Comparison of ENCODE assay signal across 27 cellular contexts in the genomic region with DNA sequence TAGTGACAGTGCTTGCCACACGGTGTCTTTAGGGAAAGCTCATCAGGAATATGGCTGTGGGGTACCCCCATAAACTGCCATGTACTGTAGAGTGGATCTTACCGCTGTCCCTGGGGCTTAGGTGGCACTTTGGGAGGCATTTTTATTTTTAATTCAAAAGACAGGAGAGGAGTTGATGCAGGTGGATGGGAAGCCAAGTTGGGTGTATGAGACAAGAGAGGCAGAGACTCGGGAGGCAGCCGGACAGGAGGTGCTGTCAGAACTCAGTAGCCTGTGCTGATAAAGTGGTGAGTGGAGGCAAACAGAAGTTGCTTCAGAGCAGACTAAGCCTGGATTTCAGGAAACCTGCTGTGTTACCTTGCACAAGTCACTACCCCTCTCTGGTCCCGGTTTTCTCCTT.
"Had no signal": no experiment of that assay in that cellular context is flagged by ENCODE, and none has a peak within 500 bp of the region (broad histone marks: within the 10 kb centered on the region; RNA-seq: fewer than 3 reads in every experiment).

No MANE protein-coding gene starts in this region.

- H3K36me3 Mint-ChIP-seq: mesothelial cell of epicardium; naive B cell; natural killer cell; neural progenitor cell; stimulated activated naive B cell treated with anti-CD40 and anti-IgM and Interleukin-4, amounts not matched to agents 10 μg/mL and 1 μg/mL and 100 μg/mL, for 72 hours had no signal

- DNase-seq: hippocampal formation; kidney glomerular epithelial cell; left cardiac atrium; left lung; lower lobe of right lung; mammary epithelial cell; mesenchymal stem cell; naive B cell; natural killer cell; nephron progenitor cell; occipital lobe; stimulated activated CD4-positive, alpha-beta T cell treated with anti-CD3 and anti-CD28 coated beads, Interleukin-1b, Interleukin-23, amount 100 ng/mL, for 48 hours; stimulated activated CD4-positive, alpha-beta T cell treated with anti-CD3 and anti-CD28 coated beads, Interleukin-4, amount 100 ng/mL, for 1 hour; stimulated activated naive B cell treated with anti-CD40 and anti-IgM and Interleukin-4, amounts not matched to agents 10 μg/mL and 1 μg/mL and 100 μg/mL, for 72 hours; stimulated activated naive CD8-positive, alpha-beta T cell treated with anti-CD3 and anti-CD28 coated beads, Interleukin-15, Interleukin-2, amounts not matched to agents 100 U/mL and 50 U/mL, for 24 hours; stomach; tibial artery; trophoblast cell; upper lobe of right lung had no signal

- H3K4me3 Mint-ChIP-seq: mesothelial cell of epicardium; naive B cell; natural killer cell; nephron progenitor cell; neural progenitor cell; stimulated activated naive B cell treated with anti-CD40 and anti-IgM and Interleukin-4, amounts not matched to agents 10 μg/mL and 1 μg/mL and 100 μg/mL, for 72 hours had no signal

- H3K4me1 Mint-ChIP-seq: mesothelial cell of epicardium, natural killer cell had no signal

- ATAC-seq: left cardiac atrium; left lung; lower lobe of right lung; natural killer cell; right lobe of liver; stimulated activated naive B cell treated with anti-CD40 and anti-IgM and Interleukin-4, amounts not matched to agents 10 μg/mL and 1 μg/mL and 100 μg/mL, for 72 hours; stimulated activated naive CD8-positive, alpha-beta T cell treated with anti-CD3 and anti-CD28 coated beads, Interleukin-15, Interleukin-2, amounts not matched to agents 100 U/mL and 50 U/mL, for 24 hours; upper lobe of right lung had no signal

- H3K9me3 Mint-ChIP-seq: mesothelial cell of epicardium; natural killer cell; nephron progenitor cell; neural progenitor cell; stimulated activated naive B cell treated with anti-CD40 and anti-IgM and Interleukin-4, amounts not matched to agents 10 μg/mL and 1 μg/mL and 100 μg/mL, for 72 hours had no signal

- H3K27ac ChIP-seq: left lung, lower lobe of right lung, neural progenitor cell, neutrophil, parathyroid adenoma, right atrium auricular region, right lobe of liver, stomach, thoracic aorta, tibial artery, upper lobe of right lung had no signal

- H3K4me3 ChIP-seq: left lung, lower lobe of right lung, neural progenitor cell, right atrium auricular region, right lobe of liver, smooth muscle cell, stomach, thoracic aorta, tibial artery, upper lobe of right lung had no signal

- H3K27ac Mint-ChIP-seq: mesothelial cell of epicardium; natural killer cell; nephron progenitor cell; neural progenitor cell; stimulated activated naive B cell treated with anti-CD40 and anti-IgM and Interleukin-4, amounts not matched to agents 10 μg/mL and 1 μg/mL and 100 μg/mL, for 72 hours had no signal
